In the genomic region with DNA sequence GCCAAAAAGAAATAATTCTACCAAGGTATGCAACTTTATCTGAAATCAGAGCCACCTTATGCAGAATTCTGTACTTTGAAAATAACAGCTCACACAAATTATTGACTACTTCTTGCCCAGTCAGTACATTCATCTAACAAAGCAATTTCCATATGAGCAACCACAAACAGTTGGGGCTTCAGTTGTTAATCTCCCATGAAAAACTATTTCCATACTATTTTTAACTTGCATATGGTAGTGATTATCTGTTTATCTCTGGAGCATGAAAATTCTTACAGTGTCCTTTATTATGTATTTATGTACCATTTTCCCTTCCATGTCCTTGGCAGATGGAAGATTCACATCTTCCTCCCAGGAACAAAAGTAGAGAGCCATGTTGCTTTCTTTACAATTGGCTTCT, we compare ENCODE assay signal across 21 cellular contexts.
"Had no signal": no experiment of that assay in that cellular context is flagged by ENCODE, and none has a peak within 500 bp of the region (broad histone marks: within the 10 kb centered on the region; RNA-seq: fewer than 3 reads in every experiment).

No MANE protein-coding gene starts in this region.

- H3K27me3 ChIP-seq: colonic mucosa, foreskin keratinocyte, transverse colon, vagina had no signal

- H3K36me3 ChIP-seq: colonic mucosa, transverse colon, vagina had no signal

- H3K4me3 ChIP-seq: colonic mucosa, mucosa of descending colon, psoas muscle, transverse colon, vagina had no signal

- H3K9me3 ChIP-seq: colonic mucosa, mucosa of descending colon, psoas muscle, transverse colon, vagina had no signal

- FAIRE-seq: islet of Langerhans, small intestine had no signal

- ATAC-seq: activated CD8-positive, alpha-beta T cell treated with anti-CD3 and anti-CD28 coated beads, Interleukin-2, amount 10 ng/mL, durations not matched to agents 7 days and 5 days; foreskin keratinocyte; left cardiac atrium; mucosa of descending colon; naive thymus-derived CD4-positive, alpha-beta T cell; psoas muscle; right cardiac atrium had no signal

- H3K27ac ChIP-seq: colonic mucosa, foreskin keratinocyte, psoas muscle, transverse colon, vagina had no signal

- H3K4me1 ChIP-seq: colonic mucosa, psoas muscle, transverse colon, vagina had no signal

- DNase-seq: activated CD4-positive, alpha-beta T cell treated with anti-CD3 and anti-CD28 coated beads, Interleukin-2, amount 10 ng/mL, durations not matched to agents 24 days and 14 days; activated CD8-positive, alpha-beta T cell treated with anti-CD3 and anti-CD28 coated beads, Interleukin-2, amount 10 ng/mL, durations not matched to agents 7 days and 5 days; activated naive CD4-positive, alpha-beta T cell treated with Interleukin-2 at 50 U/mL for 16 hours; activated T-cell treated with anti-CD3 and anti-CD28 coated beads, Interleukin-2, amount 50 U/mL, for 24 hours; anterior cingulate cortex; colonic mucosa; foreskin keratinocyte; glutamatergic neuron; hippocampal formation; left cardiac atrium; mesenchymal stem cell; mucosa of descending colon; naive thymus-derived CD4-positive, alpha-beta T cell; psoas muscle; right cardiac atrium; small intestine; stimulated activated CD4-positive, alpha-beta T cell treated with anti-CD3 and anti-CD28 coated beads, Interleukin-15, amount 100 ng/mL, for 24 hours; stimulated activated CD4-positive, alpha-beta T cell treated with anti-CD3 and anti-CD28 coated beads, Interleukin-2, amount 100 ng/mL, for 48 hours; transverse colon had no signal
